In the genomic region with DNA sequence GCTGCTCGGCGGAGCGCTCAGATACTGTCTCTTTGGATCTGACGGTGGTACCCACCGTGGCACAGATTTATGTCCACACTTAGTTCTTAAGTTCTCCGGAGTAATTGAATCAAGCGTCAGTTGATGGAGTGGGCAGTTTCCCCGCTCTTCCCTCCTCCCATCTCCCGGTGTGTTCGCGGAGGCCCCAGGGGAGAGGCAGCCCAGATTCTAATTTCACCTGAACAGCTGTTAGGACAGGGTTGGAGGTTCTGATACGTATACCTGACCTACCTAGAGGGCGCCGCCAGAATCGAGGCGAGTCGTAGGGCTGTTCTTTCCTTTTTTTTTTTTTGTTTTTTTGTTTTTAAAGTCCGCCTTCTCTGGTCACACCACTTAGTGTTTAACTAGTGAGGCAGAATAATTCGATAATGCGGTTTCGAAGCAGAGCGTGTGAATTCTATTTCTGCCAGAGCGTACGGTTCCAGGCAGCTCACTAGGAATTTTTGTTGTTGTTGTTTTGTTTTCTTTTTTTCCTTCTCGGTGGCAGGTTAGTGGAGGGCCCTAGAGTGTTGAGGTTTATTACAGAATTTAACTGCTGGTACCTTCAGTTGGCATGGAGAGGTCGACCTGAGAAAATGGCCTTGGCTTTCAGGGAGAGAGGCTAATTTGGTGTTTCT, we compare ENCODE assay signal across 9 cellular contexts. TPM values are rescaled to one million over a fixed set of nuclear protein-coding genes. Genes with fewer than 3 reads are reported as not detected.
A peak's percentile ranks its signal among the peaks of the same experiment; 100 is the strongest.
DNase-seq lines count a peak whose midpoint lies in the region; ATAC-seq and TF ChIP-seq lines count a peak whose summit lies in the region.
"Had no signal": no experiment of that assay in that cellular context is flagged by ENCODE, and none has a peak within 500 bp of the region (broad histone marks: within the 10 kb centered on the region; RNA-seq: fewer than 3 reads in every experiment).

No MANE protein-coding gene starts in this region.

- H3K36me3 ChIP-seq in MM.1S (replicated peaks; ENCODE audit: insufficient read depth, low read length) (no peaks in the 10 kb centered on the region), mesendoderm (ENCODE audit: control insufficient read depth, insufficient read depth, low read length) (no peaks in the 10 kb centered on the region), aorta (ENCODE audit: control insufficient read depth in 1 of 2, insufficient read depth in 2 of 2, low read length in 1 of 2) (no peaks in the 10 kb centered on the region)

- H2AFZ ChIP-seq in MM.1S (ENCODE audit: low read length): peak overlapping the region; percentile 87

- no peak overlapping the region for H4K5ac ChIP-seq in mesendoderm (ENCODE audit: low read length)

- H3K56ac ChIP-seq in mesendoderm (ENCODE audit: low read length): peak overlapping the region; percentile 49

- H3K18ac ChIP-seq in mesendoderm (ENCODE audit: low read length): no peak overlapping the region

- no peaks in the 10 kb centered on the region for H3K9me3 Mint-ChIP-seq in T-helper 1 cell treated with Interleukin-12 subunit alpha and Interleukin-12 subunit beta and Interleukin-4 antibody, amounts not matched to agents 30 μg/mL and 1 μg/mL, for 36 hours
- no peaks in the 10 kb centered on the region for H3K9me3 Mint-ChIP-seq in MCF 10A (ENCODE audit: unreplicated experiment)

- peaks cover 30% of the 10 kb centered on the region for H3K79me2 ChIP-seq in MM.1S (ENCODE audit: low read length)
- H3K79me2 ChIP-seq in mesendoderm (ENCODE audit: control insufficient read depth, insufficient read depth, low read length): no peaks in the 10 kb centered on the region

- no peaks in the 10 kb centered on the region for H3K27me3 ChIP-seq in MM.1S (replicated peaks; ENCODE audit: insufficient read depth, low read length)
- H3K27me3 ChIP-seq in mesendoderm (ENCODE audit: insufficient read depth, low read length, poor library complexity): peaks cover 20% of the 10 kb centered on the region
- no peaks in the 10 kb centered on the region for H3K27me3 ChIP-seq in aorta (ENCODE audit: control insufficient read depth in 1 of 2, insufficient read depth in 2 of 2, low read length in 1 of 2)

- H3K9ac ChIP-seq in MM.1S (ENCODE audit: low read length) (peak overlapping the region; percentile 39), mesendoderm (ENCODE audit: low read length) (no peak overlapping the region)

- H3K27ac Mint-ChIP-seq in T-helper 1 cell treated with Interleukin-12 subunit alpha and Interleukin-12 subunit beta and Interleukin-4 antibody, amounts not matched to agents 30 μg/mL and 1 μg/mL, for 36 hours: no peak overlapping the region
- H3K27ac Mint-ChIP-seq in MCF 10A (ENCODE audit: low read depth, unreplicated experiment): peak overlapping the region; percentile 83

- H3K4ac ChIP-seq in mesendoderm (ENCODE audit: low read depth, low read length): no peak overlapping the region

- peaks cover 81% of the 10 kb centered on the region for H3K27me3 Mint-ChIP-seq in T-helper 1 cell treated with Interleukin-12 subunit alpha and Interleukin-12 subunit beta and Interleukin-4 antibody, amounts not matched to agents 30 μg/mL and 1 μg/mL, for 36 hours (ENCODE audit: low read depth)
- H3K27me3 Mint-ChIP-seq in MCF 10A (ENCODE audit: insufficient read depth, unreplicated experiment): peaks cover 9% of the 10 kb centered on the region

- no peak overlapping the region for H2BK15ac ChIP-seq in mesendoderm (replicated peaks; ENCODE audit: low read depth)

- H4K20me1 ChIP-seq in MM.1S (ENCODE audit: insufficient read depth, low read length): no peaks in the 10 kb centered on the region

- H3F3A ChIP-seq in MM.1S (ENCODE audit: insufficient read depth, low read length): peaks cover 24% of the 10 kb centered on the region

- DNase-seq in T-helper 1 cell (no peak), MM.1S (peak; percentile 67), MCF 10A (ENCODE audit: unreplicated experiment) (peak; percentile 51), mesendoderm (peak; percentile 32), aorta (no peak), hippocampal formation (lab: John Stamatoyannopoulos, UW) (no peak)
- DNase-seq in stimulated activated CD4-positive, alpha-beta T cell treated with anti-CD3 and anti-CD28 coated beads, Interleukin-2, amount 100 ng/mL, for 24 hours: no peak
- DNase-seq: DND-41 had no signal

- no peak overlapping the region for H2BK5ac ChIP-seq in mesendoderm (ENCODE audit: low read length)

- no CpG with 5 or more reads among the region's 26 CpGs for WGBS in mesendoderm (ENCODE audit: extremely low coverage, insufficient coverage, low lambda C conversion rate)
- WGBS in aorta, 2 donors: 5% methylated on average over 26 of the region's 26 CpGs

- no peak overlapping the region for H2AK5ac ChIP-seq in mesendoderm (ENCODE audit: low read length)

- no peak for ATAC-seq in aorta (ENCODE audit: low FRiP score)

- peak; percentile 32 for TF ChIP-seq CTCF in MM.1S (IDR thresholded peaks at IDR 0.05; ENCODE audit: low read length)
- TF ChIP-seq CTCF in MCF 10A (IDR thresholded peaks at IDR 0.05; ENCODE audit: unreplicated experiment): no peak

- CTCF ChIA-PET in MCF 10A (lab: Yijun Ruan, JAX): interaction anchor here (0.6 to 3.8 kb wide), 14 partner anchors 10 to 769 kb away, joined by 3 to 27 read pairs (median 4); no protein-coding TSS in a partner anchor

- H3K79me1 ChIP-seq in mesendoderm (ENCODE audit: low read length): no peaks in the 10 kb centered on the region

- peak overlapping the region; percentile 79 for H3K4me3 Mint-ChIP-seq in T-helper 1 cell treated with Interleukin-12 subunit alpha and Interleukin-12 subunit beta and Interleukin-4 antibody, amounts not matched to agents 30 μg/mL and 1 μg/mL, for 36 hours
- H3K4me3 Mint-ChIP-seq in MCF 10A (ENCODE audit: unreplicated experiment): peak overlapping the region; percentile 80

- H3K4me1 ChIP-seq in MM.1S (ENCODE audit: low read length): peaks cover 14% of the 10 kb centered on the region
- no peaks in the 10 kb centered on the region for H3K4me1 ChIP-seq in mesendoderm (ENCODE audit: control insufficient read depth, low read depth, low read length)
- H3K4me1 ChIP-seq in aorta (ENCODE audit: control insufficient read depth in 1 of 2, insufficient read depth in 2 of 2, low read length in 2 of 2): peaks cover 0 to 2% of the 10 kb centered on the region in 2 donors

- intact Hi-C loops in MCF 10A (cut with micrococcal nuclease): no loop called here
- intact Hi-C loops in aorta (cut with DNase I): no loop called here

- H3K23ac ChIP-seq in mesendoderm (ENCODE audit: low read length): no peak overlapping the region

- H3K27ac ChIP-seq in MM.1S (ENCODE audit: low read length) (peak overlapping the region; percentile 53; the same call in 1 of the 2 replicates), mesendoderm (ENCODE audit: low read depth, low read length) (no peak overlapping the region), aorta (ENCODE audit: low read depth in 1 of 2, low read length in 2 of 2) (no peak overlapping the region)

- TSS peak; percentile 37 for BruUV-seq in MCF 10A (replicated peaks; lab: Mats Ljungman, UMichigan)

- no peaks in the 10 kb centered on the region for H3K36me3 Mint-ChIP-seq in T-helper 1 cell treated with Interleukin-12 subunit alpha and Interleukin-12 subunit beta and Interleukin-4 antibody, amounts not matched to agents 30 μg/mL and 1 μg/mL, for 36 hours (ENCODE audit: low read depth)
- no peaks in the 10 kb centered on the region for H3K36me3 Mint-ChIP-seq in MCF 10A (ENCODE audit: insufficient read depth, unreplicated experiment)

- H3K4me1 Mint-ChIP-seq in T-helper 1 cell treated with Interleukin-12 subunit alpha and Interleukin-12 subunit beta and Interleukin-4 antibody, amounts not matched to agents 30 μg/mL and 1 μg/mL, for 36 hours (ENCODE audit: low read depth): peaks cover 9% of the 10 kb centered on the region
- peaks cover 7% of the 10 kb centered on the region for H3K4me1 Mint-ChIP-seq in MCF 10A (ENCODE audit: insufficient read depth, unreplicated experiment)

- POLR2A ChIA-PET in MCF 10A (lab: Yijun Ruan, JAX): interaction anchor here (0.6 to 0.9 kb wide), 4 partner anchors 12 to 392 kb away, joined by 3 to 4 read pairs (median 4); no protein-coding TSS in a partner anchor

- H3K9me3 ChIP-seq in MM.1S (replicated peaks; ENCODE audit: insufficient read depth, low read length) (no peaks in the 10 kb centered on the region), aorta (ENCODE audit: control insufficient read depth, low read length) (no peaks in the 10 kb centered on the region)

- H3K4me2 ChIP-seq in MM.1S (ENCODE audit: low read depth, low read length): peak overlapping the region; percentile 71
- peak overlapping the region; percentile 61 for H3K4me2 ChIP-seq in mesendoderm (ENCODE audit: low read length)

- H2BK120ac ChIP-seq in mesendoderm (ENCODE audit: low read depth, low read length): no peak overlapping the region

- H3K9me2 ChIP-seq in MM.1S (replicated peaks; ENCODE audit: insufficient read depth, low read length): no peaks in the 10 kb centered on the region

- H4K8ac ChIP-seq in mesendoderm (ENCODE audit: low read depth, low read length): no peak overlapping the region

- H3K4me3 ChIP-seq in MM.1S (ENCODE audit: low read length) (peak overlapping the region; percentile 69), mesendoderm (ENCODE audit: low read length) (no peak overlapping the region), aorta (ENCODE audit: low read length in 2 of 2) (peak overlapping the region; percentile 21 to 45)

RNA-seq across cellular contexts. Expression of a gene that starts 22.3 kb away (rescaled TPM):
- total RNA-seq in MCF 10A (2022): 54.7 and 60.8 TPM in 2 replicates
- 10.3 TPM for polyA plus RNA-seq in mesendoderm (2013, experiment 1 of 2)
- polyA plus RNA-seq in mesendoderm (2013, experiment 2 of 2): 10.5 TPM
- total RNA-seq in aorta: 100 to 1,000 TPM; 120 to 152 TPM
- 10 to 100 TPM; 29.6 to 36.4 TPM for polyA plus RNA-seq in aorta

RNA-seq across cellular contexts. Expression of a gene that starts 42.9 kb away (rescaled TPM):
- 7.9 and 9.4 TPM in 2 replicates for total RNA-seq in MCF 10A (2022)
- 1.3 TPM for polyA plus RNA-seq in mesendoderm (2013, experiment 1 of 2)
- polyA plus RNA-seq in mesendoderm (2013, experiment 2 of 2): 1.1 TPM
- 1 to 10 TPM; 4.1 to 9.7 TPM for total RNA-seq in aorta
- 1 to 10 TPM in 1 of 2 donors, under 1 TPM in 1; 0.18 to 1.9 TPM for polyA plus RNA-seq in aorta

Comparison
In these comparisons a context has a peak if more than half of its experiments do, and no peak if none do; other contexts are left out.
1. DNase-seq: peak in MM.1S (single experiment), MCF 10A (single experiment) and mesendoderm (single experiment); none in T-helper 1 cell (0 of 5), aorta (0 of 2), hippocampal formation (0 of 2) and stimulated activated CD4-positive, alpha-beta T cell treated with anti-CD3 and anti-CD28 coated beads, Interleukin-2, amount 100 ng/mL, for 24 hours (0 of 2).